Comparison of ENCODE assay signal across 1 cellular context in the genomic region with DNA sequence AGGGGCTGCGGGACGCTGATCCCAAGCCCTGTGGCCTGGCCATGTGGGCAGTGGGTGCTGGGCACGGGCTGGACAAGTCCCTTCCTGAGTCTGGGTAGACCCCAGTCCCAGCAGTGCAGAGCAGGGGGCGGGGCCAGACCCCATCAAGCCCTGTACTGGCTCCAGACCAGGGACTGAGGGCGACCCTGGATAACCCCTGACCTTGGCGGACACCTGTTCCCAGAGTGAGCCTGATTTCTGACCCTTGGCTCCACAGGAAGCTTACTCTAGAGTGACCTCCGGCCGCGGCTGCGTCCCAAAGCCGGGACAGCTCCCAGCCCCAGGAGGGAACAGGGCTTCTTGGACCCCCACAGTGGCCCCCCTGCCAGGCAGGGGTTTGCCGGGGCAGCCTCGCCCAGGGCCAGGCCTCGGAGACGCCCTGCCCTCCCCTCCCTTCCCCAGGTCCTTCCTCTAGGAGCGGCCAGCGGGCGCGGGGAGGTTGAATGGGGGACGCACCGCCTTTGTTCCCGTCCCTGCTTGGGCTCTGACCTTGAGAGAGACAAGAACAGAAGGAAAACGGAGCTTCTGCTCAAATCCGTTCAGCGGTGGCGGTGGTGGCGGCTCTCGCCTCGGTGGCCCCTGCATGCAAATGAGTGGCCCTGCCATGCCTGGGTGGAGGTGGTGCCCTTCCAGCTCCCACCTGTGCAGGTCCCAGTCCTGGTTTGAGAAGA.
A peak's percentile ranks its signal among the peaks of the same experiment; 100 is the strongest.
TF ChIP-seq lines count a peak whose summit lies in the region.

No MANE protein-coding gene starts in this region.

TF ChIP-seq in HepG2, 621 proteins besides CTCF, POLR2A, EP300 and RAD21 (continues in another document):
- peak; percentile 79 for TF ChIP-seq HNF4G (IDR thresholded peaks at IDR 0.05; ENCODE audit: borderline replicate concordance, low read depth, low read length)
- TF ChIP-seq HNF4G (CRISPR knock-in tag; IDR thresholded peaks at IDR 0.05; ENCODE audit: borderline replicate concordance, low read depth), result peak; percentile 82
- TF ChIP-seq, protein P1, sequence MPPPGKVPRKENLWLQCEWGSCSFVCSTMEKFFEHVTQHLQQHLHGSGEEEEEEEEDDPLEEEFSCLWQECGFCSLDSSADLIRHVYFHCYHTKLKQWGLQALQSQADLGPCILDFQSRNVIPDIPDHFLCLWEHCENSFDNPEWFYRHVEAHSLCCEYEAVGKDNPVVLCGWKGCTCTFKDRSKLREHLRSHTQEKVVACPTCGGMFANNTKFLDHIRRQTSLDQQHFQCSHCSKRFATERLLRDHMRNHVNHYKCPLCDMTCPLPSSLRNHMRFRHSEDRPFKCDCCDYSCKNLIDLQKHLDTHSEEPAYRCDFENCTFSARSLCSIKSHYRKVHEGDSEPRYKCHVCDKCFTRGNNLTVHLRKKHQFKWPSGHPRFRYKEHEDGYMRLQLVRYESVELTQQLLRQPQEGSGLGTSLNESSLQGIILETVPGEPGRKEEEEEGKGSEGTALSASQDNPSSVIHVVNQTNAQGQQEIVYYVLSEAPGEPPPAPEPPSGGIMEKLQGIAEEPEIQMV (CRISPR knock-in tag; IDR thresholded peaks at IDR 0.05; ENCODE audit: low read depth), result no peak
- TF ChIP-seq, protein P2, sequence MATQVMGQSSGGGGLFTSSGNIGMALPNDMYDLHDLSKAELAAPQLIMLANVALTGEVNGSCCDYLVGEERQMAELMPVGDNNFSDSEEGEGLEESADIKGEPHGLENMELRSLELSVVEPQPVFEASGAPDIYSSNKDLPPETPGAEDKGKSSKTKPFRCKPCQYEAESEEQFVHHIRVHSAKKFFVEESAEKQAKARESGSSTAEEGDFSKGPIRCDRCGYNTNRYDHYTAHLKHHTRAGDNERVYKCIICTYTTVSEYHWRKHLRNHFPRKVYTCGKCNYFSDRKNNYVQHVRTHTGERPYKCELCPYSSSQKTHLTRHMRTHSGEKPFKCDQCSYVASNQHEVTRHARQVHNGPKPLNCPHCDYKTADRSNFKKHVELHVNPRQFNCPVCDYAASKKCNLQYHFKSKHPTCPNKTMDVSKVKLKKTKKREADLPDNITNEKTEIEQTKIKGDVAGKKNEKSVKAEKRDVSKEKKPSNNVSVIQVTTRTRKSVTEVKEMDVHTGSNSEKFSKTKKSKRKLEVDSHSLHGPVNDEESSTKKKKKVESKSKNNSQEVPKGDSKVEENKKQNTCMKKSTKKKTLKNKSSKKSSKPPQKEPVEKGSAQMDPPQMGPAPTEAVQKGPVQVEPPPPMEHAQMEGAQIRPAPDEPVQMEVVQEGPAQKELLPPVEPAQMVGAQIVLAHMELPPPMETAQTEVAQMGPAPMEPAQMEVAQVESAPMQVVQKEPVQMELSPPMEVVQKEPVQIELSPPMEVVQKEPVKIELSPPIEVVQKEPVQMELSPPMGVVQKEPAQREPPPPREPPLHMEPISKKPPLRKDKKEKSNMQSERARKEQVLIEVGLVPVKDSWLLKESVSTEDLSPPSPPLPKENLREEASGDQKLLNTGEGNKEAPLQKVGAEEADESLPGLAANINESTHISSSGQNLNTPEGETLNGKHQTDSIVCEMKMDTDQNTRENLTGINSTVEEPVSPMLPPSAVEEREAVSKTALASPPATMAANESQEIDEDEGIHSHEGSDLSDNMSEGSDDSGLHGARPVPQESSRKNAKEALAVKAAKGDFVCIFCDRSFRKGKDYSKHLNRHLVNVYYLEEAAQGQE (IDR thresholded peaks at IDR 0.05; ENCODE audit: borderline replicate concordance in 1 of 2, low read depth in 1 of 2, low read length in 2 of 2), result no peak
- TF ChIP-seq, protein P3, sequence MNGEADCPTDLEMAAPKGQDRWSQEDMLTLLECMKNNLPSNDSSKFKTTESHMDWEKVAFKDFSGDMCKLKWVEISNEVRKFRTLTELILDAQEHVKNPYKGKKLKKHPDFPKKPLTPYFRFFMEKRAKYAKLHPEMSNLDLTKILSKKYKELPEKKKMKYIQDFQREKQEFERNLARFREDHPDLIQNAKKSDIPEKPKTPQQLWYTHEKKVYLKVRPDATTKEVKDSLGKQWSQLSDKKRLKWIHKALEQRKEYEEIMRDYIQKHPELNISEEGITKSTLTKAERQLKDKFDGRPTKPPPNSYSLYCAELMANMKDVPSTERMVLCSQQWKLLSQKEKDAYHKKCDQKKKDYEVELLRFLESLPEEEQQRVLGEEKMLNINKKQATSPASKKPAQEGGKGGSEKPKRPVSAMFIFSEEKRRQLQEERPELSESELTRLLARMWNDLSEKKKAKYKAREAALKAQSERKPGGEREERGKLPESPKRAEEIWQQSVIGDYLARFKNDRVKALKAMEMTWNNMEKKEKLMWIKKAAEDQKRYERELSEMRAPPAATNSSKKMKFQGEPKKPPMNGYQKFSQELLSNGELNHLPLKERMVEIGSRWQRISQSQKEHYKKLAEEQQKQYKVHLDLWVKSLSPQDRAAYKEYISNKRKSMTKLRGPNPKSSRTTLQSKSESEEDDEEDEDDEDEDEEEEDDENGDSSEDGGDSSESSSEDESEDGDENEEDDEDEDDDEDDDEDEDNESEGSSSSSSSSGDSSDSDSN (CRISPR knock-in tag; IDR thresholded peaks at IDR 0.05), result peak; percentile 66
- no peak for TF ChIP-seq ZNF431 (CRISPR knock-in tag; IDR thresholded peaks at IDR 0.05; ENCODE audit: borderline replicate concordance, low read depth)
- TF ChIP-seq MEF2D (CRISPR knock-in tag; IDR thresholded peaks at IDR 0.05), result peak; percentile 78; the same call in 1 of the 2 replicates
- TF ChIP-seq SRSF1 (optimal IDR thresholded peaks at IDR 0.05; ENCODE audit: low read depth, low read length), result no peak
- TF ChIP-seq PPARG (CRISPR knock-in tag; conservative IDR thresholded peaks at IDR 0.05), result 0 out of 2 replicates have a peak, but pooled peaks have one; percentile 29
- TF ChIP-seq ZNF30 (CRISPR knock-in tag; IDR thresholded peaks at IDR 0.05), result no peak
- no peak for TF ChIP-seq ZNF3 (CRISPR knock-in tag; IDR thresholded peaks at IDR 0.05)
- no peak for TF ChIP-seq ETV6 (CRISPR knock-in tag; conservative IDR thresholded peaks at IDR 0.05)
- TF ChIP-seq, protein P4, sequence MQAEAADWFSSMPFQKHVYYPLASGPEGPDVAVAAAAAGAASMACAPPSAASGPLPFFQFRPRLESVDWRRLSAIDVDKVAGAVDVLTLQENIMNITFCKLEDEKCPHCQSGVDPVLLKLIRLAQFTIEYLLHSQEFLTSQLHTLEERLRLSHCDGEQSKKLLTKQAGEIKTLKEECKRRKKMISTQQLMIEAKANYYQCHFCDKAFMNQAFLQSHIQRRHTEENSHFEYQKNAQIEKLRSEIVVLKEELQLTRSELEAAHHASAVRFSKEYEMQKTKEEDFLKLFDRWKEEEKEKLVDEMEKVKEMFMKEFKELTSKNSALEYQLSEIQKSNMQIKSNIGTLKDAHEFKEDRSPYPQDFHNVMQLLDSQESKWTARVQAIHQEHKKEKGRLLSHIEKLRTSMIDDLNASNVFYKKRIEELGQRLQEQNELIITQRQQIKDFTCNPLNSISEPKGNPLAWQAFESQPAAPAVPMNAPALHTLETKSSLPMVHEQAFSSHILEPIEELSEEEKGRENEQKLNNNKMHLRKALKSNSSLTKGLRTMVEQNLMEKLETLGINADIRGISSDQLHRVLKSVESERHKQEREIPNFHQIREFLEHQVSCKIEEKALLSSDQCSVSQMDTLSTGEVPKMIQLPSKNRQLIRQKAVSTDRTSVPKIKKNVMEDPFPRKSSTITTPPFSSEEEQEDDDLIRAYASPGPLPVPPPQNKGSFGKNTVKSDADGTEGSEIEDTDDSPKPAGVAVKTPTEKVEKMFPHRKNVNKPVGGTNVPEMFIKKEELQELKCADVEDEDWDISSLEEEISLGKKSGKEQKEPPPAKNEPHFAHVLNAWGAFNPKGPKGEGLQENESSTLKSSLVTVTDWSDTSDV (CRISPR knock-in tag; IDR thresholded peaks at IDR 0.05), result peak; percentile 73; the same call in 1 of the 2 replicates
- TF ChIP-seq SOX6 (IDR thresholded peaks at IDR 0.05), result no peak
- TF ChIP-seq SOX6 (CRISPR knock-in tag; IDR thresholded peaks at IDR 0.05), result peak; percentile 73
- no peak for TF ChIP-seq CEBPG (CRISPR knock-in tag; IDR thresholded peaks at IDR 0.05)
- TF ChIP-seq SNAI1 (CRISPR knock-in tag; IDR thresholded peaks at IDR 0.05; ENCODE audit: borderline replicate concordance), result peak; percentile 92; the same call in 1 of the 2 replicates
- no peak; the same call in 1 of the 2 replicates for TF ChIP-seq STAG1 (CRISPR knock-in tag; IDR thresholded peaks at IDR 0.05)
- peak; percentile 86 for TF ChIP-seq HNF4A (CRISPR knock-in tag; IDR thresholded peaks at IDR 0.05)
- TF ChIP-seq AGO2 (optimal IDR thresholded peaks at IDR 0.05; ENCODE audit: low read depth, low read length), result peak; percentile 10
- TF ChIP-seq ZBTB1 (CRISPR knock-in tag; IDR thresholded peaks at IDR 0.05; ENCODE audit: borderline replicate concordance), result no peak
- TF ChIP-seq MTA1 (CRISPR knock-in tag; IDR thresholded peaks at IDR 0.05; ENCODE audit: borderline replicate concordance), result peak; percentile 82; the same call in 1 of the 2 replicates
- no peak for TF ChIP-seq JUNB (CRISPR knock-in tag; IDR thresholded peaks at IDR 0.05; ENCODE audit: borderline replicate concordance)
- no peak for TF ChIP-seq SP140L (CRISPR knock-in tag; IDR thresholded peaks at IDR 0.05; ENCODE audit: borderline replicate concordance)
- TF ChIP-seq DR1 (CRISPR knock-in tag; IDR thresholded peaks at IDR 0.05), result 0 out of 2 replicates have a peak, but pooled peaks have one; percentile 12
- TF ChIP-seq, protein P5, sequence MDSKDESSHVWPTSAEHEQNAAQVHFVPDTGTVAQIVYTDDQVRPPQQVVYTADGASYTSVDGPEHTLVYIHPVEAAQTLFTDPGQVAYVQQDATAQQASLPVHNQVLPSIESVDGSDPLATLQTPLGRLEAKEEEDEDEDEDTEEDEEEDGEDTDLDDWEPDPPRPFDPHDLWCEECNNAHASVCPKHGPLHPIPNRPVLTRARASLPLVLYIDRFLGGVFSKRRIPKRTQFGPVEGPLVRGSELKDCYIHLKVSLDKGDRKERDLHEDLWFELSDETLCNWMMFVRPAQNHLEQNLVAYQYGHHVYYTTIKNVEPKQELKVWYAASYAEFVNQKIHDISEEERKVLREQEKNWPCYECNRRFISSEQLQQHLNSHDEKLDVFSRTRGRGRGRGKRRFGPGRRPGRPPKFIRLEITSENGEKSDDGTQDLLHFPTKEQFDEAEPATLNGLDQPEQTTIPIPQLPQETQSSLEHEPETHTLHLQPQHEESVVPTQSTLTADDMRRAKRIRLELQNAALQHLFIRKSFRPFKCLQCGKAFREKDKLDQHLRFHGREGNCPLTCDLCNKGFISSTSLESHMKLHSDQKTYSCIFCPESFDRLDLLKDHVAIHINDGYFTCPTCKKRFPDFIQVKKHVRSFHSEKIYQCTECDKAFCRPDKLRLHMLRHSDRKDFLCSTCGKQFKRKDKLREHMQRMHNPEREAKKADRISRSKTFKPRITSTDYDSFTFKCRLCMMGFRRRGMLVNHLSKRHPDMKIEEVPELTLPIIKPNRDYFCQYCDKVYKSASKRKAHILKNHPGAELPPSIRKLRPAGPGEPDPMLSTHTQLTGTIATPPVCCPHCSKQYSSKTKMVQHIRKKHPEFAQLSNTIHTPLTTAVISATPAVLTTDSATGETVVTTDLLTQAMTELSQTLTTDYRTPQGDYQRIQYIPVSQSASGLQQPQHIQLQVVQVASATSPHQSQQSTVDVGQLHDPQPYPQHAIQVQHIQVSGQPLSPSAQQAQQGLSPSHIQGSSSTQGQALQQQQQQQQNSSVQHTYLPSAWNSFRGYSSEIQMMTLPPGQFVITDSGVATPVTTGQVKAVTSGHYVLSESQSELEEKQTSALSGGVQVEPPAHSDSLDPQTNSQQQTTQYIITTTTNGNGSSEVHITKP (CRISPR knock-in tag; IDR thresholded peaks at IDR 0.05; ENCODE audit: low read depth), result no peak
- no peak for TF ChIP-seq ZC3H4 (CRISPR knock-in tag; IDR thresholded peaks at IDR 0.05; ENCODE audit: borderline replicate concordance)
- TF ChIP-seq SAP130 (CRISPR knock-in tag; IDR thresholded peaks at IDR 0.05; ENCODE audit: low read depth), result peak; percentile 79
- TF ChIP-seq LCORL (IDR thresholded peaks at IDR 0.05), result no peak
- peak; percentile 93 for TF ChIP-seq LCORL (CRISPR knock-in tag; IDR thresholded peaks at IDR 0.05)
- TF ChIP-seq MAZ (IDR thresholded peaks at IDR 0.05; ENCODE audit: borderline replicate concordance, low read depth, low read length), result no peak
- peak; percentile 74 for TF ChIP-seq MAZ (CRISPR knock-in tag; IDR thresholded peaks at IDR 0.05; ENCODE audit: low read depth)
- 0 out of 3 replicates have a peak, but pooled peaks have one; percentile 9 for TF ChIP-seq MXI1 (IDR thresholded peaks at IDR 0.05; ENCODE audit: borderline replicate concordance, low read depth, low read length)
- no peak for TF ChIP-seq PAF1 (CRISPR knock-in tag; IDR thresholded peaks at IDR 0.05)
- peak; percentile 24; the same call in 1 of the 2 replicates for TF ChIP-seq KDM4B (CRISPR knock-in tag; IDR thresholded peaks at IDR 0.05)
- TF ChIP-seq, protein P6, sequence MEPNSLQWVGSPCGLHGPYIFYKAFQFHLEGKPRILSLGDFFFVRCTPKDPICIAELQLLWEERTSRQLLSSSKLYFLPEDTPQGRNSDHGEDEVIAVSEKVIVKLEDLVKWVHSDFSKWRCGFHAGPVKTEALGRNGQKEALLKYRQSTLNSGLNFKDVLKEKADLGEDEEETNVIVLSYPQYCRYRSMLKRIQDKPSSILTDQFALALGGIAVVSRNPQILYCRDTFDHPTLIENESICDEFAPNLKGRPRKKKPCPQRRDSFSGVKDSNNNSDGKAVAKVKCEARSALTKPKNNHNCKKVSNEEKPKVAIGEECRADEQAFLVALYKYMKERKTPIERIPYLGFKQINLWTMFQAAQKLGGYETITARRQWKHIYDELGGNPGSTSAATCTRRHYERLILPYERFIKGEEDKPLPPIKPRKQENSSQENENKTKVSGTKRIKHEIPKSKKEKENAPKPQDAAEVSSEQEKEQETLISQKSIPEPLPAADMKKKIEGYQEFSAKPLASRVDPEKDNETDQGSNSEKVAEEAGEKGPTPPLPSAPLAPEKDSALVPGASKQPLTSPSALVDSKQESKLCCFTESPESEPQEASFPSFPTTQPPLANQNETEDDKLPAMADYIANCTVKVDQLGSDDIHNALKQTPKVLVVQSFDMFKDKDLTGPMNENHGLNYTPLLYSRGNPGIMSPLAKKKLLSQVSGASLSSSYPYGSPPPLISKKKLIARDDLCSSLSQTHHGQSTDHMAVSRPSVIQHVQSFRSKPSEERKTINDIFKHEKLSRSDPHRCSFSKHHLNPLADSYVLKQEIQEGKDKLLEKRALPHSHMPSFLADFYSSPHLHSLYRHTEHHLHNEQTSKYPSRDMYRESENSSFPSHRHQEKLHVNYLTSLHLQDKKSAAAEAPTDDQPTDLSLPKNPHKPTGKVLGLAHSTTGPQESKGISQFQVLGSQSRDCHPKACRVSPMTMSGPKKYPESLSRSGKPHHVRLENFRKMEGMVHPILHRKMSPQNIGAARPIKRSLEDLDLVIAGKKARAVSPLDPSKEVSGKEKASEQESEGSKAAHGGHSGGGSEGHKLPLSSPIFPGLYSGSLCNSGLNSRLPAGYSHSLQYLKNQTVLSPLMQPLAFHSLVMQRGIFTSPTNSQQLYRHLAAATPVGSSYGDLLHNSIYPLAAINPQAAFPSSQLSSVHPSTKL (CRISPR knock-in tag; IDR thresholded peaks at IDR 0.05), result peak; percentile 65
- TF ChIP-seq NR3C1 (CRISPR knock-in tag; IDR thresholded peaks at IDR 0.05), result no peak
- TF ChIP-seq, protein P7, sequence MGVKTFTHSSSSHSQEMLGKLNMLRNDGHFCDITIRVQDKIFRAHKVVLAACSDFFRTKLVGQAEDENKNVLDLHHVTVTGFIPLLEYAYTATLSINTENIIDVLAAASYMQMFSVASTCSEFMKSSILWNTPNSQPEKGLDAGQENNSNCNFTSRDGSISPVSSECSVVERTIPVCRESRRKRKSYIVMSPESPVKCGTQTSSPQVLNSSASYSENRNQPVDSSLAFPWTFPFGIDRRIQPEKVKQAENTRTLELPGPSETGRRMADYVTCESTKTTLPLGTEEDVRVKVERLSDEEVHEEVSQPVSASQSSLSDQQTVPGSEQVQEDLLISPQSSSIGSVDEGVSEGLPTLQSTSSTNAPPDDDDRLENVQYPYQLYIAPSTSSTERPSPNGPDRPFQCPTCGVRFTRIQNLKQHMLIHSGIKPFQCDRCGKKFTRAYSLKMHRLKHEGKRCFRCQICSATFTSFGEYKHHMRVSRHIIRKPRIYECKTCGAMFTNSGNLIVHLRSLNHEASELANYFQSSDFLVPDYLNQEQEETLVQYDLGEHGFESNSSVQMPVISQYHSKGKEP (CRISPR knock-in tag; IDR thresholded peaks at IDR 0.05), result no peak
